24 cellular contexts compared by ENCODE assay signal in the genomic region with DNA sequence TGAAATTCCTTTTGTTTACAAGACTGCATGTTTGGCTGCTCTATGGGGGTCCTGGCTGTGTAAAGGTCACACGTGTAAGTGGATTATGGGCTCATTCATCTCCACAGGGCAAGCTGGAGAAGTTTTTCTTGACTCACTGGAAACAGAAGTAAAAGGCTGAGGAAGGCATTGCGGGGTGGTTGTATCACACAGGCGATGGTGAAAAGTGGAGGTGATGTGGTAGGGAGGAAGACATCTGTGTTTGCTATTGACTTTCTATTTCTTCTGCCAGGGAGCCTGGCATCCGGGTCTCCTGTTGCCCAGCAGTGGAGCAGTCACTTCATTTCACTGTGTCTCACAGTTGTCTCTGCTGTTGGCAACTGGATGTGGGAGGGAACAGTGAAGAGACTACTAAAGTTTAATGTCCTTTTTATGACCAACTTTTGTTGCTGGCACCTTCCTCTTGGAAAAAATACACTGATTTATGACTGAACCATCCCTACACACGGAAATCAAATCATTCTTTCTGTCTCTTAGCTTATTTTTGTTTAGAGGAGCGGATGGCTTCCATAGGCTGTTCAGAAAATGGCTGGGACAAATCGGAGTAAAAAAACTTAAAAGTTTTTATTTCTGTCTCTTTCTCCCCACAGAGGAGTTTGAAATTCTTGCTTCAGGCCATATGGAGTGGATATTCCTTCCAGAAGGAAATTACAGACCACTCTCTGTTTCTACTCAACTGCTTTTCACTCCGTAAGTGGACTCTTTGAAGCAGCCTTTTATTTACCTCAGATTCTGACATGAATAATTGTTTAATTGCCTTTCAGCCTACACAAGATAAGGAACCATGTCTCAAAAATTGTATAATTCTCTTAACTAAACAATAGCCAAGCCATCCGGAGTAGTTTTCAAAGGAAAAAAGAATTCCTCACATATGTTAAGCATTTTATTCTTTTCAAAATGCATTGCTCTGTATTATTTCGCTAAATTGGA. TPM values are rescaled to one million over a fixed set of nuclear protein-coding genes. Genes with fewer than 3 reads are reported as not detected.
A peak's percentile ranks its signal among the peaks of the same experiment; 100 is the strongest.
DNase-seq lines count a peak whose midpoint lies in the region; ATAC-seq, FAIRE-seq and TF ChIP-seq lines count a peak whose summit lies in the region.
"Had no signal": no experiment of that assay in that cellular context is flagged by ENCODE, and none has a peak within 500 bp of the region (broad histone marks: within the 10 kb centered on the region; RNA-seq: fewer than 3 reads in every experiment).

No MANE protein-coding gene starts in this region.

- POLR2A ChIA-PET in A673 (lab: Charles Lee; ENCODE audit: low non-redundant PET) = no interaction called here
- POLR2A ChIA-PET in CD8-positive, alpha-beta T cell (lab: Charles Lee) = no interaction called here

- ATAC-seq in GM21737 (IDR thresholded peaks at IDR 0.05; ENCODE audit: unreplicated experiment) (no peak), GM18520 (IDR thresholded peaks at IDR 0.05; ENCODE audit: unreplicated experiment) (no peak)
- ATAC-seq in CD8-positive, alpha-beta T cell = no peak
- ATAC-seq: GM23338; stimulated activated memory B cell treated with anti-CD40 and anti-IgM and Interleukin-4, amounts not matched to agents 10 μg/mL and 1 μg/mL and 100 μg/mL, for 72 hours had no signal

- TF ChIP-seq POLR2A in H54 (IDR thresholded peaks at IDR 0.05; ENCODE audit: low read depth, low read length) = no peak

- no peak for FAIRE-seq in H54 (lab: Jason Lieb, UNC)
- FAIRE-seq: A549, endometrium, G401.6, GM19239, kidney, urothelium cell line had no signal

- H3K4me1 Mint-ChIP-seq in chondrocyte (ENCODE audit: low read depth) = peaks cover 47% of the 10 kb centered on the region
- peaks cover 64% of the 10 kb centered on the region for H3K4me1 Mint-ChIP-seq in mesothelial cell of epicardium
- H3K4me1 Mint-ChIP-seq in CD8-positive, alpha-beta T cell (ENCODE audit: low read depth) = no peaks in the 10 kb centered on the region
- H3K4me1 Mint-ChIP-seq: activated B cell treated with CpG ODN at 0.5 μM for 24 hours; stimulated activated memory B cell treated with anti-CD40 and anti-IgM and Interleukin-4, amounts not matched to agents 10 μg/mL and 1 μg/mL and 100 μg/mL, for 72 hours had no signal

- peaks cover 22% of the 10 kb centered on the region for H3K4me1 ChIP-seq in A673 (ENCODE audit: insufficient read depth, low read length, poor library complexity, severe bottlenecking)
- H3K4me1 ChIP-seq in skeletal muscle tissue (ENCODE audit: control insufficient read depth in 3 of 3, insufficient read depth in 3 of 3, low read length in 3 of 3) = peaks cover 5 to 10% (median 7%) of the 10 kb centered on the region in 3 donors
- no peaks in the 10 kb centered on the region for H3K4me1 ChIP-seq in CD8-positive, alpha-beta T cell (ENCODE audit: insufficient read depth, low read length)
- H3K4me1 ChIP-seq: BLaER1, colonic mucosa had no signal

- peak; percentile 42 for DNase-seq in A673 (ENCODE audit: low spot score)
- DNase-seq in chondrocyte (ENCODE audit: low spot score) = no peak
- DNase-seq in mesothelial cell of epicardium (ENCODE audit: low spot score in 2 of 2, unreplicated experiment in 2 of 2) = no peak
- DNase-seq in CD8-positive, alpha-beta T cell = no peak
- DNase-seq in H54 (ENCODE audit: insufficient read length, low spot score) = no peak
- DNase-seq: activated B cell treated with CpG ODN at 0.5 μM for 24 hours; activated CD4-positive, alpha-beta memory T cell treated with anti-CD3 and anti-CD28 coated beads for 36 hours; activated naive CD4-positive, alpha-beta T cell treated with anti-CD3 and anti-CD28 coated beads for 36 hours; activated T-cell treated with anti-CD3 and anti-CD28 coated beads, Interleukin-2, amount 50 U/mL, for 1 hour; colonic mucosa; kidney; NCI-H774 had no signal

- H3K36me3 ChIP-seq in A673 (ENCODE audit: insufficient read depth, low read length, poor library complexity, severe bottlenecking) (no peaks in the 10 kb centered on the region), skeletal muscle tissue (ENCODE audit: control insufficient read depth in 3 of 3, insufficient read depth in 3 of 3, low read length in 3 of 3) (no peaks in the 10 kb centered on the region)
- no peaks in the 10 kb centered on the region for H3K36me3 ChIP-seq in CD8-positive, alpha-beta T cell (ENCODE audit: insufficient read depth, low read length)
- H3K36me3 ChIP-seq: BLaER1, colonic mucosa had no signal

- no peak overlapping the region for H3K4me3 Mint-ChIP-seq in chondrocyte (ENCODE audit: unreplicated experiment)
- H3K4me3 Mint-ChIP-seq in mesothelial cell of epicardium = peak overlapping the region; percentile 9
- H3K4me3 Mint-ChIP-seq in CD8-positive, alpha-beta T cell = no peak overlapping the region
- H3K4me3 Mint-ChIP-seq: activated B cell treated with CpG ODN at 0.5 μM for 24 hours; activated CD4-positive, alpha-beta memory T cell treated with anti-CD3 and anti-CD28 coated beads for 36 hours; activated naive CD4-positive, alpha-beta T cell treated with anti-CD3 and anti-CD28 coated beads for 36 hours; GM23338; stimulated activated memory B cell treated with anti-CD40 and anti-IgM and Interleukin-4, amounts not matched to agents 10 μg/mL and 1 μg/mL and 100 μg/mL, for 72 hours had no signal

- H3K9me3 ChIP-seq in A673 (ENCODE audit: low read depth, low read length, poor library complexity, severe bottlenecking) = peaks cover 2% of the 10 kb centered on the region
- no peaks in the 10 kb centered on the region for H3K9me3 ChIP-seq in skeletal muscle tissue (ENCODE audit: control insufficient read depth in 3 of 3, low read length in 3 of 3)
- no peaks in the 10 kb centered on the region for H3K9me3 ChIP-seq in CD8-positive, alpha-beta T cell (ENCODE audit: low read length)
- H3K9me3 ChIP-seq: A549, BLaER1, colonic mucosa had no signal

- no peak overlapping the region for H3K9ac ChIP-seq in skeletal muscle tissue (ENCODE audit: low read depth in 1 of 3, low read length in 3 of 3)
- H3K9ac ChIP-seq: BLaER1 had no signal

- H3K36me3 Mint-ChIP-seq in chondrocyte (ENCODE audit: low read depth) (no peaks in the 10 kb centered on the region), mesothelial cell of epicardium (peaks cover under 1% of the 10 kb centered on the region)
- H3K36me3 Mint-ChIP-seq in CD8-positive, alpha-beta T cell = no peaks in the 10 kb centered on the region
- H3K36me3 Mint-ChIP-seq: stimulated activated memory B cell treated with anti-CD40 and anti-IgM and Interleukin-4, amounts not matched to agents 10 μg/mL and 1 μg/mL and 100 μg/mL, for 72 hours had no signal

- no peak overlapping the region for H3K27ac ChIP-seq in A673 (ENCODE audit: low read depth, low read length, poor library complexity, severe bottlenecking)
- peak overlapping the region; percentile 20 for H3K27ac ChIP-seq in skeletal muscle tissue (ENCODE audit: low read depth, low read length)
- H3K27ac ChIP-seq in CD8-positive, alpha-beta T cell (ENCODE audit: low read depth, low read length) = no peak overlapping the region
- H3K27ac ChIP-seq: BLaER1 had no signal

- peak overlapping the region; percentile 94 for H3K27ac Mint-ChIP-seq in chondrocyte (ENCODE audit: unreplicated experiment)
- H3K27ac Mint-ChIP-seq in mesothelial cell of epicardium = peak overlapping the region; percentile 94
- H3K27ac Mint-ChIP-seq in CD8-positive, alpha-beta T cell = no peak overlapping the region
- H3K27ac Mint-ChIP-seq: activated B cell treated with CpG ODN at 0.5 μM for 24 hours; activated CD4-positive, alpha-beta memory T cell treated with anti-CD3 and anti-CD28 coated beads for 36 hours; activated naive CD4-positive, alpha-beta T cell treated with anti-CD3 and anti-CD28 coated beads for 36 hours; GM23338; stimulated activated memory B cell treated with anti-CD40 and anti-IgM and Interleukin-4, amounts not matched to agents 10 μg/mL and 1 μg/mL and 100 μg/mL, for 72 hours had no signal

- H3K27me3 ChIP-seq in A673 (replicated peaks; ENCODE audit: insufficient read depth, low read depth, low read length, poor library complexity) (no peaks in the 10 kb centered on the region), skeletal muscle tissue (ENCODE audit: control insufficient read depth in 3 of 3, insufficient read depth in 3 of 3, low read length in 3 of 3) (peaks cover 0 to 5% (median 0%) of the 10 kb centered on the region in 3 donors)
- H3K27me3 ChIP-seq in CD8-positive, alpha-beta T cell (ENCODE audit: insufficient read depth, low read length) = no peaks in the 10 kb centered on the region
- H3K27me3 ChIP-seq: BLaER1, colonic mucosa had no signal

- H3K4me3 ChIP-seq in A673 (ENCODE audit: low read depth, low read length, poor library complexity, severe bottlenecking) (no peak overlapping the region), skeletal muscle tissue (ENCODE audit: low read length in 3 of 3) (no peak overlapping the region)
- no peak overlapping the region for H3K4me3 ChIP-seq in CD8-positive, alpha-beta T cell (ENCODE audit: low read depth, low read length)
- H3K4me3 ChIP-seq: A549, BLaER1, colonic mucosa, GM23338 had no signal

- H3K9me3 Mint-ChIP-seq in chondrocyte (ENCODE audit: low read depth) (peaks cover 3% of the 10 kb centered on the region), mesothelial cell of epicardium (peaks cover 3% of the 10 kb centered on the region)
- H3K9me3 Mint-ChIP-seq in CD8-positive, alpha-beta T cell = peaks cover 2% of the 10 kb centered on the region

- intact Hi-C loops in A673 (cut with micrococcal nuclease; ENCODE audit: unreplicated experiment) = no loop called here
- intact Hi-C loops in CD8-positive, alpha-beta T cell (cut with DNase I, micrococcal nuclease) = no loop called here

- TF ChIP-seq CTCF in A673 (conservative IDR thresholded peaks at IDR 0.05; ENCODE audit: low read depth, low read length) = no peak
- no peak for TF ChIP-seq CTCF in chondrocyte (IDR thresholded peaks at IDR 0.05)
- TF ChIP-seq CTCF in mesothelial cell of epicardium (IDR thresholded peaks at IDR 0.05; ENCODE audit: unreplicated experiment) = no peak
- no peak for TF ChIP-seq CTCF in CD8-positive, alpha-beta T cell (IDR thresholded peaks at IDR 0.05)

- H3K27me3 Mint-ChIP-seq in chondrocyte (ENCODE audit: low read depth) (no peaks in the 10 kb centered on the region), mesothelial cell of epicardium (ENCODE audit: low read depth) (no peaks in the 10 kb centered on the region)
- H3K27me3 Mint-ChIP-seq in CD8-positive, alpha-beta T cell (ENCODE audit: low read depth) = peaks cover 14% of the 10 kb centered on the region

- BruUV-seq in A673 (replicated peaks; lab: Mats Ljungman, UMichigan) = no TSS peak

- CTCF ChIA-PET in A673 (lab: Charles Lee) = no interaction called here
- CTCF ChIA-PET in CD8-positive, alpha-beta T cell (lab: Charles Lee) = no interaction called here

RNA-seq across cellular contexts. Expression of a gene that starts 23.9 kb away (rescaled TPM):
- total RNA-seq in A673 (2021) = not detected in 2 replicates
- total RNA-seq in chondrocyte = 2.8 to 21.0 TPM (median 19.0 TPM) in 3 replicates
- total RNA-seq in mesothelial cell of epicardium = 7.5 to 7.9 TPM (median 7.7 TPM) in 3 replicates
- total RNA-seq in skeletal muscle tissue = 11.5 TPM
- not detected for total RNA-seq in CD8-positive, alpha-beta T cell
- total RNA-seq: activated B cell treated with CpG ODN at 0.5 μM for 24 hours; activated CD4-positive, alpha-beta memory T cell treated with anti-CD3 and anti-CD28 coated beads for 36 hours; activated naive CD4-positive, alpha-beta T cell treated with anti-CD3 and anti-CD28 coated beads for 36 hours; T-helper 2 cell treated with Interferon-gamma antibody and Interleukin-4, amounts not matched to agents 100 ng/mL and 5 ng/mL, for 36 hours had no signal

RNA-seq across cellular contexts. Expression of a gene that starts 50.2 kb away (rescaled TPM):
- not detected in 2 replicates for total RNA-seq in A673 (2021)
- not detected in 3 replicates for total RNA-seq in chondrocyte
- not detected in 3 replicates for total RNA-seq in mesothelial cell of epicardium
- total RNA-seq in skeletal muscle tissue = not detected
- not detected for total RNA-seq in CD8-positive, alpha-beta T cell
- total RNA-seq: activated B cell treated with CpG ODN at 0.5 μM for 24 hours; activated CD4-positive, alpha-beta memory T cell treated with anti-CD3 and anti-CD28 coated beads for 36 hours; activated naive CD4-positive, alpha-beta T cell treated with anti-CD3 and anti-CD28 coated beads for 36 hours; colonic mucosa; GM23338; kidney; T-helper 2 cell treated with Interferon-gamma antibody and Interleukin-4, amounts not matched to agents 100 ng/mL and 5 ng/mL, for 36 hours had no signal
